ENCODE assay signal across 1 cellular context in the genomic region with DNA sequence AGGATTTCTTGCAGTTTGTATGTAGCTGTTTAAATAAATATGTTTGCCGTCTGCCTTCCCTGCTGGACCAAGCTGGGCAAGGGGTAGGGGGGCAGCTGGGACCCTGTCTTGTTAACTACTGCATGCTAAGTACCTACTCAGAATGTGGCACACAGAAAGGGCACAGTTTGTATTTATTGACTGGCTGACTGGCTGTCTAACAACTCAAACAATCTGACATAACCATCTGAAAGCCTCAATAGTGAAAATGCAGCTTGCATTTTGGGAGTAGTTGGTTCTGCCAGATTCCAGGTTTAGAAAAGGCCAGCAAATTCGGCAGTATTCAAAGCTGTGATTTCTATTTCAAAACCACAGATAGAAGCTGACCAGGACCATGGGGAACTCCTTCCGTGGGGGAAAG.
TF ChIP-seq lines count a peak whose summit lies in the region.

No MANE protein-coding gene starts in this region.

TF ChIP-seq in GM23338, 12 proteins besides CTCF, POLR2A, EP300 and RAD21 (continued from another document):
- TF ChIP-seq, protein P1, sequence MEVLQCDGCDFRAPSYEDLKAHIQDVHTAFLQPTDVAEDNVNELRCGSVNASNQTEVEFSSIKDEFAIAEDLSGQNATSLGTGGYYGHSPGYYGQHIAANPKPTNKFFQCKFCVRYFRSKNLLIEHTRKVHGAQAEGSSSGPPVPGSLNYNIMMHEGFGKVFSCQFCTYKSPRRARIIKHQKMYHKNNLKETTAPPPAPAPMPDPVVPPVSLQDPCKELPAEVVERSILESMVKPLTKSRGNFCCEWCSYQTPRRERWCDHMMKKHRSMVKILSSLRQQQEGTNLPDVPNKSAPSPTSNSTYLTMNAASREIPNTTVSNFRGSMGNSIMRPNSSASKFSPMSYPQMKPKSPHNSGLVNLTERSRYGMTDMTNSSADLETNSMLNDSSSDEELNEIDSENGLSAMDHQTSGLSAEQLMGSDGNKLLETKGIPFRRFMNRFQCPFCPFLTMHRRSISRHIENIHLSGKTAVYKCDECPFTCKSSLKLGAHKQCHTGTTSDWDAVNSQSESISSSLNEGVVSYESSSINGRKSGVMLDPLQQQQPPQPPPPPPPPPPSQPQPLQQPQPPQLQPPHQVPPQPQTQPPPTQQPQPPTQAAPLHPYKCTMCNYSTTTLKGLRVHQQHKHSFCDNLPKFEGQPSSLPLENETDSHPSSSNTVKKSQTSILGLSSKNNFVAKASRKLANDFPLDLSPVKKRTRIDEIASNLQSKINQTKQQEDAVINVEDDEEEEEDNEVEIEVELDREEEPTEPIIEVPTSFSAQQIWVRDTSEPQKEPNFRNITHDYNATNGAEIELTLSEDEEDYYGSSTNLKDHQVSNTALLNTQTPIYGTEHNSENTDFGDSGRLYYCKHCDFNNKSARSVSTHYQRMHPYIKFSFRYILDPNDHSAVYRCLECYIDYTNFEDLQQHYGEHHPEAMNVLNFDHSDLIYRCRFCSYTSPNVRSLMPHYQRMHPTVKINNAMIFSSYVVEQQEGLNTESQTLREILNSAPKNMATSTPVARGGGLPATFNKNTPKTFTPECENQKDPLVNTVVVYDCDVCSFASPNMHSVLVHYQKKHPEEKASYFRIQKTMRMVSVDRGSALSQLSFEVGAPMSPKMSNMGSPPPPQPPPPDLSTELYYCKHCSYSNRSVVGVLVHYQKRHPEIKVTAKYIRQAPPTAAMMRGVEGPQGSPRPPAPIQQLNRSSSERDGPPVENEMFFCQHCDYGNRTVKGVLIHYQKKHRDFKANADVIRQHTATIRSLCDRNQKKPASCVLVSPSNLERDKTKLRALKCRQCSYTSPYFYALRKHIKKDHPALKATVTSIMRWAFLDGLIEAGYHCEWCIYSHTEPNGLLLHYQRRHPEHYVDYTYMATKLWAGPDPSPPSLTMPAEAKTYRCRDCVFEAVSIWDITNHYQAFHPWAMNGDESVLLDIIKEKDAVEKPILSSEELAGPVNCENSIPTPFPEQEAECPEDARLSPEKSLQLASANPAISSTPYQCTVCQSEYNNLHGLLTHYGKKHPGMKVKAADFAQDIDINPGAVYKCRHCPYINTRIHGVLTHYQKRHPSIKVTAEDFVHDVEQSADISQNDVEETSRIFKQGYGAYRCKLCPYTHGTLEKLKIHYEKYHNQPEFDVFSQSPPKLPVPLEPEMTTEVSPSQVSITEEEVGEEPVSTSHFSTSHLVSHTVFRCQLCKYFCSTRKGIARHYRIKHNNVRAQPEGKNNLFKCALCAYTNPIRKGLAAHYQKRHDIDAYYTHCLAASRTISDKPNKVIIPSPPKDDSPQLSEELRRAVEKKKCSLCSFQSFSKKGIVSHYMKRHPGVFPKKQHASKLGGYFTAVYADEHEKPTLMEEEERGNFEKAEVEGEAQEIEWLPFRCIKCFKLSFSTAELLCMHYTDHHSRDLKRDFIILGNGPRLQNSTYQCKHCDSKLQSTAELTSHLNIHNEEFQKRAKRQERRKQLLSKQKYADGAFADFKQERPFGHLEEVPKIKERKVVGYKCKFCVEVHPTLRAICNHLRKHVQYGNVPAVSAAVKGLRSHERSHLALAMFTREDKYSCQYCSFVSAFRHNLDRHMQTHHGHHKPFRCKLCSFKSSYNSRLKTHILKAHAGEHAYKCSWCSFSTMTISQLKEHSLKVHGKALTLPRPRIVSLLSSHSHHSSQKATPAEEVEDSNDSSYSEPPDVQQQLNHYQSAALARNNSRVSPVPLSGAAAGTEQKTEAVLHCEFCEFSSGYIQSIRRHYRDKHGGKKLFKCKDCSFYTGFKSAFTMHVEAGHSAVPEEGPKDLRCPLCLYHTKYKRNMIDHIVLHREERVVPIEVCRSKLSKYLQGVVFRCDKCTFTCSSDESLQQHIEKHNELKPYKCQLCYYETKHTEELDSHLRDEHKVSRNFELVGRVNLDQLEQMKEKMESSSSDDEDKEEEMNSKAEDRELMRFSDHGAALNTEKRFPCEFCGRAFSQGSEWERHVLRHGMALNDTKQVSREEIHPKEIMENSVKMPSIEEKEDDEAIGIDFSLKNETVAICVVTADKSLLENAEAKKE (CRISPR knock-in tag; IDR thresholded peaks at IDR 0.05), result no peak
- TF ChIP-seq, protein P2, sequence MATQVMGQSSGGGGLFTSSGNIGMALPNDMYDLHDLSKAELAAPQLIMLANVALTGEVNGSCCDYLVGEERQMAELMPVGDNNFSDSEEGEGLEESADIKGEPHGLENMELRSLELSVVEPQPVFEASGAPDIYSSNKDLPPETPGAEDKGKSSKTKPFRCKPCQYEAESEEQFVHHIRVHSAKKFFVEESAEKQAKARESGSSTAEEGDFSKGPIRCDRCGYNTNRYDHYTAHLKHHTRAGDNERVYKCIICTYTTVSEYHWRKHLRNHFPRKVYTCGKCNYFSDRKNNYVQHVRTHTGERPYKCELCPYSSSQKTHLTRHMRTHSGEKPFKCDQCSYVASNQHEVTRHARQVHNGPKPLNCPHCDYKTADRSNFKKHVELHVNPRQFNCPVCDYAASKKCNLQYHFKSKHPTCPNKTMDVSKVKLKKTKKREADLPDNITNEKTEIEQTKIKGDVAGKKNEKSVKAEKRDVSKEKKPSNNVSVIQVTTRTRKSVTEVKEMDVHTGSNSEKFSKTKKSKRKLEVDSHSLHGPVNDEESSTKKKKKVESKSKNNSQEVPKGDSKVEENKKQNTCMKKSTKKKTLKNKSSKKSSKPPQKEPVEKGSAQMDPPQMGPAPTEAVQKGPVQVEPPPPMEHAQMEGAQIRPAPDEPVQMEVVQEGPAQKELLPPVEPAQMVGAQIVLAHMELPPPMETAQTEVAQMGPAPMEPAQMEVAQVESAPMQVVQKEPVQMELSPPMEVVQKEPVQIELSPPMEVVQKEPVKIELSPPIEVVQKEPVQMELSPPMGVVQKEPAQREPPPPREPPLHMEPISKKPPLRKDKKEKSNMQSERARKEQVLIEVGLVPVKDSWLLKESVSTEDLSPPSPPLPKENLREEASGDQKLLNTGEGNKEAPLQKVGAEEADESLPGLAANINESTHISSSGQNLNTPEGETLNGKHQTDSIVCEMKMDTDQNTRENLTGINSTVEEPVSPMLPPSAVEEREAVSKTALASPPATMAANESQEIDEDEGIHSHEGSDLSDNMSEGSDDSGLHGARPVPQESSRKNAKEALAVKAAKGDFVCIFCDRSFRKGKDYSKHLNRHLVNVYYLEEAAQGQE (IDR thresholded peaks at IDR 0.05; ENCODE audit: unreplicated experiment), result no peak
- TF ChIP-seq POLR2AphosphoS5 (IDR thresholded peaks at IDR 0.05; ENCODE audit: low read depth) (no peak), STAT1 (IDR thresholded peaks at IDR 0.05; ENCODE audit: unreplicated experiment) (no peak), EZH2phosphoT487 (IDR thresholded peaks at IDR 0.05; ENCODE audit: unreplicated experiment) (no peak), ZNF331 (CRISPR knock-in tag; IDR thresholded peaks at IDR 0.05; ENCODE audit: low read depth) (no peak), EZH2 (IDR thresholded peaks at IDR 0.05; ENCODE audit: low read depth, unreplicated experiment) (no peak)
- TF ChIP-seq, protein P3, sequence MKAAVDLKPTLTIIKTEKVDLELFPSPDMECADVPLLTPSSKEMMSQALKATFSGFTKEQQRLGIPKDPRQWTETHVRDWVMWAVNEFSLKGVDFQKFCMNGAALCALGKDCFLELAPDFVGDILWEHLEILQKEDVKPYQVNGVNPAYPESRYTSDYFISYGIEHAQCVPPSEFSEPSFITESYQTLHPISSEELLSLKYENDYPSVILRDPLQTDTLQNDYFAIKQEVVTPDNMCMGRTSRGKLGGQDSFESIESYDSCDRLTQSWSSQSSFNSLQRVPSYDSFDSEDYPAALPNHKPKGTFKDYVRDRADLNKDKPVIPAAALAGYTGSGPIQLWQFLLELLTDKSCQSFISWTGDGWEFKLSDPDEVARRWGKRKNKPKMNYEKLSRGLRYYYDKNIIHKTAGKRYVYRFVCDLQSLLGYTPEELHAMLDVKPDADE (IDR thresholded peaks at IDR 0.05), result no peak
